In the genomic region with DNA sequence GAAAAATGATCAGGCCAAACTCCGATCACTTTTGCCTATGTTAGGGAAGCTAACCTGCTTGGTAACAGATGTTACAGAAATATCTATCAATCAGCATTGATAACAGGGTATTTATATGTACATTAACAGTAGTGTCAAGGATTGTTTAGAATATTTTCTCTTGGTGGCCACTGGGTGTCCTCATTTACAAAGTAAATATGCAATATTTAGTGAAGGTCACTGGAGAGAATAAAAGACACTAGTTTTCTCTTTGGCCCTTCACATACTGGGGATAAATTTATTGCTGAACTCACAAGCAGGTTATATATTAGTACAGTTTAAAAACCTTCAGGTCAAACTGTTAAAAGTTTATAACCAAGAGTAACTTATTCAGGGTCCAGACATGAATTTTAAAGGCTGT, we compare ENCODE assay signal across 8 cellular contexts.
DNase-seq lines count a peak whose midpoint lies in the region; ATAC-seq and FAIRE-seq lines count a peak whose summit lies in the region.

No MANE protein-coding gene starts in this region.

- peak overlapping the region; percentile 60 for H3K9ac ChIP-seq in adipocyte (ENCODE audit: low read length)

- H3K9me3 ChIP-seq in adipocyte (ENCODE audit: control insufficient read depth, low read length): no peaks in the 10 kb centered on the region

- peak; percentile 90 for FAIRE-seq in islet of Langerhans (lab: Jason Lieb, UNC)

- H3K4me3 ChIP-seq in adipocyte (ENCODE audit: low read length): no peak overlapping the region

- no peaks in the 10 kb centered on the region for H3K36me3 ChIP-seq in adipocyte (ENCODE audit: control insufficient read depth, insufficient read depth, low read length, severe bottlenecking)

- no peak for ATAC-seq in HG02973 (IDR thresholded peaks at IDR 0.05; ENCODE audit: unreplicated experiment)

- no peaks in the 10 kb centered on the region for H3K27me3 ChIP-seq in adipocyte (replicated peaks; ENCODE audit: control insufficient read depth, insufficient read depth, low read length)

- DNase-seq in NCI-H510A treated with DMSO at 0.1 percent for 48 hours (lab: John Stamatoyannopoulos, UW): peak; percentile 17
- DNase-seq in NCI-H510A (lab: John Stamatoyannopoulos, UW): no peak
- DNase-seq in HT-29 (ENCODE audit: low spot score): peak; percentile 60
- peak; percentile 73 for DNase-seq in adipocyte (ENCODE audit: low read depth)
- no peak for DNase-seq in stimulated activated CD4-positive, alpha-beta T cell treated with anti-CD3 and anti-CD28 coated beads, Interleukin-15, amount 100 ng/mL, for 24 hours
- no peak for DNase-seq in activated effector memory CD4-positive, alpha-beta T cell treated with anti-CD3 and anti-CD28 coated beads, Interleukin-2, amount 50 U/mL, for 16 hours

- peaks cover 31% of the 10 kb centered on the region for H3K4me1 ChIP-seq in adipocyte (ENCODE audit: control insufficient read depth, insufficient read depth, low read length)

Comparison
In these comparisons a context has a peak if more than half of its experiments do, and no peak if none do; other contexts are left out.
1. DNase-seq: peak in NCI-H510A treated with DMSO at 0.1 percent for 48 hours (single experiment), HT-29 (single experiment) and adipocyte (single experiment); none in NCI-H510A (single experiment), stimulated activated CD4-positive, alpha-beta T cell treated with anti-CD3 and anti-CD28 coated beads, Interleukin-15, amount 100 ng/mL, for 24 hours (single experiment) and activated effector memory CD4-positive, alpha-beta T cell treated with anti-CD3 and anti-CD28 coated beads, Interleukin-2, amount 50 U/mL, for 16 hours (single experiment).